Comparison of ENCODE assay signal across 1 cellular context in the genomic region with DNA sequence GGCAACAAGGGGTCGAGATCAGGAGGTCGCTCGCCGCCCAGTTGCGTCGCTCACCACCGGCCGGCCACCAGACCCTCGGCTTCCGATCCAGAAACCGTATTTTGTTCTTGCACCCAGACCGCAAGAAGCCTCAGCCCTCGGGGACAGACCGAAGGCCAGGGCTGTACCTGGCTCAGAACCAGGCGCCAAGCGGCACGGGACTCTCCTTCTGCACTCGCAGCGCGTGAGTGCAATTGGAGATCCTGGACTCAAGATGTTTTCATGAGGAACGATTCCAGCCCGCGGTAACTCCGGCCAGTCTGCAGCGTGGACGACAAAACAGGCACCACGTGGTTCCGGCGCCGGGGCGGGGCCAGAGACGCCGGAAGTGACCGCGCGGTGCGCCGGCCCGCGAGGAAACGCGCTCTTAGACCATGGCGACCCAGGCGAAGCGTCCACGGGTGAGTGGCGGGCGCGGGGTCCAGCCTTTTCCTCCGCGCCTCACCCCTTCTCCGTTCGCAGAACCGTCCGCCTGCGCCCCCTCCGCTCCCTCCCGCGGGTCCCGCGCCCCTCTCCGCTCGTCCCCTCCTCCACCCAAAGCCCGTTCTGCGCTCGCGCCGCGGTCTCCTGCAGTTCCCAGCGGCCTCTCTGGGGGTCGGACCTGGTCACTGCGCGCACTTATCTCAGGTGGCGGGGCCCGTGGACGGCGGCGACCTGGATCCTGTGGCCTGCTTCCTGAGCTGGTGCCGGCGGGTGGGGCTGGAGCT.
TF ChIP-seq lines count a peak whose summit lies in the region.

A gene with protein sequence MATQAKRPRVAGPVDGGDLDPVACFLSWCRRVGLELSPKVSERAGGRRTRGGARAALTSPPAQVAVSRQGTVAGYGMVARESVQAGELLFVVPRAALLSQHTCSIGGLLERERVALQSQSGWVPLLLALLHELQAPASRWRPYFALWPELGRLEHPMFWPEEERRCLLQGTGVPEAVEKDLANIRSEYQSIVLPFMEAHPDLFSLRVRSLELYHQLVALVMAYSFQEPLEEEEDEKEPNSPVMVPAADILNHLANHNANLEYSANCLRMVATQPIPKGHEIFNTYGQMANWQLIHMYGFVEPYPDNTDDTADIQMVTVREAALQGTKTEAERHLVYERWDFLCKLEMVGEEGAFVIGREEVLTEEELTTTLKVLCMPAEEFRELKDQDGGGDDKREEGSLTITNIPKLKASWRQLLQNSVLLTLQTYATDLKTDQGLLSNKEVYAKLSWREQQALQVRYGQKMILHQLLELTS (plus strand): TSS at position 393 of the 746 bp plus-strand sequence. CDS start 21 bp downstream, at position 414.

TF ChIP-seq in K562, 482 proteins besides CTCF, POLR2A, EP300 and RAD21 (continued from another document and continues in another):
- TF ChIP-seq, protein P1, sequence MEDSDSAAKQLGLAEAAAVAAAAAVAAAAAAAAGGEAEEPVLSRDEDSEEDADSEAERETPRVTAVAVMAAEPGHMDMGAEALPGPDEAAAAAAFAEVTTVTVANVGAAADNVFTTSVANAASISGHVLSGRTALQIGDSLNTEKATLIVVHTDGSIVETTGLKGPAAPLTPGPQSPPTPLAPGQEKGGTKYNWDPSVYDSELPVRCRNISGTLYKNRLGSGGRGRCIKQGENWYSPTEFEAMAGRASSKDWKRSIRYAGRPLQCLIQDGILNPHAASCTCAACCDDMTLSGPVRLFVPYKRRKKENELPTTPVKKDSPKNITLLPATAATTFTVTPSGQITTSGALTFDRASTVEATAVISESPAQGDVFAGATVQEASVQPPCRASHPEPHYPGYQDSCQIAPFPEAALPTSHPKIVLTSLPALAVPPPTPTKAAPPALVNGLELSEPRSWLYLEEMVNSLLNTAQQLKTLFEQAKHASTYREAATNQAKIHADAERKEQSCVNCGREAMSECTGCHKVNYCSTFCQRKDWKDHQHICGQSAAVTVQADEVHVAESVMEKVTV (CRISPR knock-in tag; IDR thresholded peaks at IDR 0.05): no peak
- no peak for TF ChIP-seq KLF13 (tag; IDR thresholded peaks at IDR 0.05; ENCODE audit: borderline replicate concordance, low read depth)
- TF ChIP-seq, protein P2, sequence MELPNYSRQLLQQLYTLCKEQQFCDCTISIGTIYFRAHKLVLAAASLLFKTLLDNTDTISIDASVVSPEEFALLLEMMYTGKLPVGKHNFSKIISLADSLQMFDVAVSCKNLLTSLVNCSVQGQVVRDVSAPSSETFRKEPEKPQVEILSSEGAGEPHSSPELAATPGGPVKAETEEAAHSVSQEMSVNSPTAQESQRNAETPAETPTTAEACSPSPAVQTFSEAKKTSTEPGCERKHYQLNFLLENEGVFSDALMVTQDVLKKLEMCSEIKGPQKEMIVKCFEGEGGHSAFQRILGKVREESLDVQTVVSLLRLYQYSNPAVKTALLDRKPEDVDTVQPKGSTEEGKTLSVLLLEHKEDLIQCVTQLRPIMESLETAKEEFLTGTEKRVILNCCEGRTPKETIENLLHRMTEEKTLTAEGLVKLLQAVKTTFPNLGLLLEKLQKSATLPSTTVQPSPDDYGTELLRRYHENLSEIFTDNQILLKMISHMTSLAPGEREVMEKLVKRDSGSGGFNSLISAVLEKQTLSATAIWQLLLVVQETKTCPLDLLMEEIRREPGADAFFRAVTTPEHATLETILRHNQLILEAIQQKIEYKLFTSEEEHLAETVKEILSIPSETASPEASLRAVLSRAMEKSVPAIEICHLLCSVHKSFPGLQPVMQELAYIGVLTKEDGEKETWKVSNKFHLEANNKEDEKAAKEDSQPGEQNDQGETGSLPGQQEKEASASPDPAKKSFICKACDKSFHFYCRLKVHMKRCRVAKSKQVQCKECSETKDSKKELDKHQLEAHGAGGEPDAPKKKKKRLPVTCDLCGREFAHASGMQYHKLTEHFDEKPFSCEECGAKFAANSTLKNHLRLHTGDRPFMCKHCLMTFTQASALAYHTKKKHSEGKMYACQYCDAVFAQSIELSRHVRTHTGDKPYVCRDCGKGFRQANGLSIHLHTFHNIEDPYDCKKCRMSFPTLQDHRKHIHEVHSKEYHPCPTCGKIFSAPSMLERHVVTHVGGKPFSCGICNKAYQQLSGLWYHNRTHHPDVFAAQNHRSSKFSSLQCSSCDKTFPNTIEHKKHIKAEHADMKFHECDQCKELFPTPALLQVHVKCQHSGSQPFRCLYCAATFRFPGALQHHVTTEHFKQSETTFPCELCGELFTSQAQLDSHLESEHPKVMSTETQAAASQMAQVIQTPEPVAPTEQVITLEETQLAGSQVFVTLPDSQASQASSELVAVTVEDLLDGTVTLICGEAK (IDR thresholded peaks at IDR 0.05): peak; percentile 92
- TF ChIP-seq, protein P2 (CRISPR knock-in tag; IDR thresholded peaks at IDR 0.05): no peak
- TF ChIP-seq ZNF282 (CRISPR knock-in tag; IDR thresholded peaks at IDR 0.05): no peak
- TF ChIP-seq NCOA1 (IDR thresholded peaks at IDR 0.05; ENCODE audit: low read depth): peak; percentile 58; the same call in 1 of the 2 replicates
- TF ChIP-seq, protein P3, sequence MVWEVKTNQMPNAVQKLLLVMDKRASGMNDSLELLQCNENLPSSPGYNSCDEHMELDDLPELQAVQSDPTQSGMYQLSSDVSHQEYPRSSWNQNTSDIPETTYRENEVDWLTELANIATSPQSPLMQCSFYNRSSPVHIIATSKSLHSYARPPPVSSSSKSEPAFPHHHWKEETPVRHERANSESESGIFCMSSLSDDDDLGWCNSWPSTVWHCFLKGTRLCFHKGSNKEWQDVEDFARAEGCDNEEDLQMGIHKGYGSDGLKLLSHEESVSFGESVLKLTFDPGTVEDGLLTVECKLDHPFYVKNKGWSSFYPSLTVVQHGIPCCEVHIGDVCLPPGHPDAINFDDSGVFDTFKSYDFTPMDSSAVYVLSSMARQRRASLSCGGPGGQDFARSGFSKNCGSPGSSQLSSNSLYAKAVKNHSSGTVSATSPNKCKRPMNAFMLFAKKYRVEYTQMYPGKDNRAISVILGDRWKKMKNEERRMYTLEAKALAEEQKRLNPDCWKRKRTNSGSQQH (CRISPR knock-in tag; IDR thresholded peaks at IDR 0.05): no peak
- TF ChIP-seq, protein P4, sequence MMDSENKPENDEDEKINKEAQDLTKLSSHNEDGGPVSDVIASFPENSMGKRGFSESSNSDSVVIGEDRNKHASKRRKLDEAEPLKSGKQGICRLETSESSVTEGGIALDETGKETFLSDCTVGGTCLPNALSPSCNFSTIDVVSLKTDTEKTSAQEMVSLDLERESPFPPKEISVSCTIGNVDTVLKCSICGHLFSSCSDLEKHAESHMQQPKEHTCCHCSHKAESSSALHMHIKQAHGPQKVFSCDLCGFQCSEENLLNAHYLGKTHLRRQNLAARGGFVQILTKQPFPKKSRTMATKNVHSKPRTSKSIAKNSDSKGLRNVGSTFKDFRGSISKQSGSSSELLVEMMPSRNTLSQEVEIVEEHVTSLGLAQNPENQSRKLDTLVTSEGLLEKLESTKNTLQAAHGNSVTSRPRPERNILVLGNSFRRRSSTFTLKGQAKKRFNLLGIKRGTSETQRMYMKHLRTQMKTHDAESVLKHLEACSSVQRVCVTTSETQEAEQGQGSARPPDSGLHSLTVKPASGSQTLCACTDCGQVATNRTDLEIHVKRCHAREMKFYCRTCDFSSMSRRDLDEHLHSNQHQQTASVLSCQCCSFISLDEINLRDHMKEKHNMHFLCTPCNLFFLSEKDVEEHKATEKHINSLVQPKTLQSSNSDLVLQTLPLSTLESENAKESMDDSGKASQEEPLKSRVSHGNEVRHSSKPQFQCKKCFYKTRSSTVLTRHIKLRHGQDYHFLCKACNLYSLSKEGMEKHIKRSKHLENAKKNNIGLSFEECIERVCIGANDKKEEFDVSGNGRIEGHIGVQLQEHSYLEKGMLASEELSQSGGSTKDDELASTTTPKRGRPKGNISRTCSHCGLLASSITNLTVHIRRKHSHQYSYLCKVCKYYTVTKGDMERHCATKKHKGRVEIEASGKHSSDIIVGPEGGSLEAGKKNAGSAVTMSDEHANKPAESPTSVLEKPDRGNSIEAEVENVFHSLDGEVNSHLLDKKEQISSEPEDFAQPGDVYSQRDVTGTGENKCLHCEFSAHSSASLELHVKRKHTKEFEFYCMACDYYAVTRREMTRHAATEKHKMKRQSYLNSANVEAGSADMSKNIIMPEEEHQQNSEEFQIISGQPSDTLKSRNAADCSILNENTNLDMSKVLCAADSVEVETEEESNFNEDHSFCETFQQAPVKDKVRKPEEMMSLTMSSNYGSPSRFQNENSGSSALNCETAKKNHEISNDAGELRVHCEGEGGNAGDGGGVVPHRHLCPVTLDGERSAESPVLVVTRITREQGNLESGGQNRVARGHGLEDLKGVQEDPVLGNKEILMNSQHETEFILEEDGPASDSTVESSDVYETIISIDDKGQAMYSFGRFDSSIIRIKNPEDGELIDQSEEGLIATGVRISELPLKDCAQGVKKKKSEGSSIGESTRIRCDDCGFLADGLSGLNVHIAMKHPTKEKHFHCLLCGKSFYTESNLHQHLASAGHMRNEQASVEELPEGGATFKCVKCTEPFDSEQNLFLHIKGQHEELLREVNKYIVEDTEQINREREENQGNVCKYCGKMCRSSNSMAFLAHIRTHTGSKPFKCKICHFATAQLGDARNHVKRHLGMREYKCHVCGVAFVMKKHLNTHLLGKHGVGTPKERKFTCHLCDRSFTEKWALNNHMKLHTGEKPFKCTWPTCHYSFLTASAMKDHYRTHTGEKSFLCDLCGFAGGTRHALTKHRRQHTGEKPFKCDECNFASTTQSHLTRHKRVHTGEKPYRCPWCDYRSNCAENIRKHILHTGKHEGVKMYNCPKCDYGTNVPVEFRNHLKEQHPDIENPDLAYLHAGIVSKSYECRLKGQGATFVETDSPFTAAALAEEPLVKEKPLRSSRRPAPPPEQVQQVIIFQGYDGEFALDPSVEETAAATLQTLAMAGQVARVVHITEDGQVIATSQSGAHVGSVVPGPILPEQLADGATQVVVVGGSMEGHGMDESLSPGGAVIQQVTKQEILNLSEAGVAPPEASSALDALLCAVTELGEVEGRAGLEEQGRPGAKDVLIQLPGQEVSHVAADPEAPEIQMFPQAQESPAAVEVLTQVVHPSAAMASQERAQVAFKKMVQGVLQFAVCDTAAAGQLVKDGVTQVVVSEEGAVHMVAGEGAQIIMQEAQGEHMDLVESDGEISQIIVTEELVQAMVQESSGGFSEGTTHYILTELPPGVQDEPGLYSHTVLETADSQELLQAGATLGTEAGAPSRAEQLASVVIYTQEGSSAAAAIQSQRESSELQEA (IDR thresholded peaks at IDR 0.05; ENCODE audit: low read depth): no peak
- TF ChIP-seq NR2F6 (CRISPR knock-in tag; IDR thresholded peaks at IDR 0.05): no peak
- peak in 1 of 2 experiments; percentile 51; a peak in 1 of 4 replicates for TF ChIP-seq TRIM24 (IDR thresholded peaks at IDR 0.05)
- TF ChIP-seq RBM25 (IDR thresholded peaks at IDR 0.05; ENCODE audit: low read depth, low read length, severe bottlenecking): no peak
- peak; percentile 97 for TF ChIP-seq SAP30 (IDR thresholded peaks at IDR 0.05; ENCODE audit: borderline replicate concordance, insufficient read depth, low read depth, low read length, poor library complexity, severe bottlenecking)
- TF ChIP-seq, protein P5, sequence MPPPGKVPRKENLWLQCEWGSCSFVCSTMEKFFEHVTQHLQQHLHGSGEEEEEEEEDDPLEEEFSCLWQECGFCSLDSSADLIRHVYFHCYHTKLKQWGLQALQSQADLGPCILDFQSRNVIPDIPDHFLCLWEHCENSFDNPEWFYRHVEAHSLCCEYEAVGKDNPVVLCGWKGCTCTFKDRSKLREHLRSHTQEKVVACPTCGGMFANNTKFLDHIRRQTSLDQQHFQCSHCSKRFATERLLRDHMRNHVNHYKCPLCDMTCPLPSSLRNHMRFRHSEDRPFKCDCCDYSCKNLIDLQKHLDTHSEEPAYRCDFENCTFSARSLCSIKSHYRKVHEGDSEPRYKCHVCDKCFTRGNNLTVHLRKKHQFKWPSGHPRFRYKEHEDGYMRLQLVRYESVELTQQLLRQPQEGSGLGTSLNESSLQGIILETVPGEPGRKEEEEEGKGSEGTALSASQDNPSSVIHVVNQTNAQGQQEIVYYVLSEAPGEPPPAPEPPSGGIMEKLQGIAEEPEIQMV (tag; conservative IDR thresholded peaks at IDR 0.05; ENCODE audit: low read depth): no peak
- peak; percentile 64 for TF ChIP-seq ELF1 (tag; IDR thresholded peaks at IDR 0.05)
- peak; percentile 77 for TF ChIP-seq PRPF4 (IDR thresholded peaks at IDR 0.05; ENCODE audit: insufficient read depth, low read depth, low read length, poor library complexity, severe bottlenecking)
- TF ChIP-seq, protein P6, sequence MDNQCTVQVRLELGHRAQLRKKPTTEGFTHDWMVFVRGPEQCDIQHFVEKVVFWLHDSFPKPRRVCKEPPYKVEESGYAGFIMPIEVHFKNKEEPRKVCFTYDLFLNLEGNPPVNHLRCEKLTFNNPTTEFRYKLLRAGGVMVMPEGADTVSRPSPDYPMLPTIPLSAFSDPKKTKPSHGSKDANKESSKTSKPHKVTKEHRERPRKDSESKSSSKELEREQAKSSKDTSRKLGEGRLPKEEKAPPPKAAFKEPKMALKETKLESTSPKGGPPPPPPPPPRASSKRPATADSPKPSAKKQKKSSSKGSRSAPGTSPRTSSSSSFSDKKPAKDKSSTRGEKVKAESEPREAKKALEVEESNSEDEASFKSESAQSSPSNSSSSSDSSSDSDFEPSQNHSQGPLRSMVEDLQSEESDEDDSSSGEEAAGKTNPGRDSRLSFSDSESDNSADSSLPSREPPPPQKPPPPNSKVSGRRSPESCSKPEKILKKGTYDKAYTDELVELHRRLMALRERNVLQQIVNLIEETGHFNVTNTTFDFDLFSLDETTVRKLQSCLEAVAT (IDR thresholded peaks at IDR 0.05): no peak
- TF ChIP-seq RBBP5 (IDR thresholded peaks at IDR 0.05; ENCODE audit: borderline replicate concordance, insufficient read depth, low read length, poor library complexity, severe bottlenecking): peak; percentile 76
- no peak for TF ChIP-seq ZNF699 (CRISPR knock-in tag; IDR thresholded peaks at IDR 0.05; ENCODE audit: insufficient replicate concordance)
- peak; percentile 96 for TF ChIP-seq POLR2G (IDR thresholded peaks at IDR 0.05; ENCODE audit: low read depth, low read length)
- TF ChIP-seq ZSCAN29 (IDR thresholded peaks at IDR 0.05): 0 out of 2 replicates have a peak, but pooled peaks have one; percentile 65
- TF ChIP-seq NCOA4 (IDR thresholded peaks at IDR 0.05; ENCODE audit: partially characterized antibody): no peak
- no peak for TF ChIP-seq MAFF (IDR thresholded peaks at IDR 0.05; ENCODE audit: low read length)
